Comparison of ENCODE assay signal across 1 cellular context in genomic region chr2:135876066-135876711, GRCh38.
A peak's percentile ranks its signal among the peaks of the same experiment; 100 is the strongest.
TF ChIP-seq lines count a peak whose summit lies in the region.

TSS of gene MCM6 (minus strand) at chr2:135876443. CDS start at chr2:135876365, 78 bp downstream.

TF ChIP-seq in H1, 55 proteins besides CTCF, POLR2A, EP300 and RAD21 (continued from another document):
- peak; percentile 23; the same call in 1 of the 2 replicates for TF ChIP-seq SRF (IDR thresholded peaks at IDR 0.05; ENCODE audit: low read depth, low read length)
- TF ChIP-seq JUND (IDR thresholded peaks at IDR 0.05; ENCODE audit: low read length), result no peak
- TF ChIP-seq TAF1 (IDR thresholded peaks at IDR 0.05; ENCODE audit: low read depth, low read length), result peak; percentile 88
- no peak for TF ChIP-seq BACH1 (IDR thresholded peaks at IDR 0.05; ENCODE audit: low read length)
- peak; percentile 93 for TF ChIP-seq E2F6 (IDR thresholded peaks at IDR 0.05)
- TF ChIP-seq SP2 (IDR thresholded peaks at IDR 0.05; ENCODE audit: low read length), result no peak
- TF ChIP-seq ASH2L (IDR thresholded peaks at IDR 0.05; ENCODE audit: low read length), result peak; percentile 66
- TF ChIP-seq CTBP2 (IDR thresholded peaks at IDR 0.05; ENCODE audit: borderline replicate concordance, insufficient read depth, insufficient read length, low read length), result peak; percentile 59
- TF ChIP-seq KDM4A (IDR thresholded peaks at IDR 0.05; ENCODE audit: low read depth, low read length, severe bottlenecking), result peak; percentile 92
- TF ChIP-seq CHD7 (IDR thresholded peaks at IDR 0.05; ENCODE audit: insufficient replicate concordance, low read length), result no peak
- TF ChIP-seq SP1 (IDR thresholded peaks at IDR 0.05; ENCODE audit: low read depth, low read length), result peak; percentile 57; the same call in 1 of the 2 replicates
- peak; percentile 95; the same call in 1 of the 2 replicates for TF ChIP-seq RBBP5 (IDR thresholded peaks at IDR 0.05; ENCODE audit: borderline replicate concordance, low read depth, low read length)
- TF ChIP-seq TBP (IDR thresholded peaks at IDR 0.05; ENCODE audit: low read depth, low read length), result peak; percentile 83; the same call in 1 of the 2 replicates
- TF ChIP-seq CREB1 (IDR thresholded peaks at IDR 0.05), result peak; percentile 97
- TF ChIP-seq ZNF274 (IDR thresholded peaks at IDR 0.05; ENCODE audit: borderline replicate concordance, extremely low read depth, low read length), result no peak
- 0 out of 4 replicates have a peak, but pooled peaks of 1 of the 2 experiments have one; percentile 48 for TF ChIP-seq HDAC2 (IDR thresholded peaks at IDR 0.05; ENCODE audit: borderline replicate concordance in 1 of 2, low read depth in 2 of 2, low read length in 2 of 2)
- 0 out of 2 replicates have a peak, but pooled peaks have one; percentile 50 for TF ChIP-seq KDM5A (IDR thresholded peaks at IDR 0.05; ENCODE audit: low read length)
- peak; percentile 69; the same call in 1 of the 2 replicates for TF ChIP-seq SP4 (IDR thresholded peaks at IDR 0.05; ENCODE audit: low read length)
- TF ChIP-seq MAFK (IDR thresholded peaks at IDR 0.05; ENCODE audit: low read depth, low read length), result no peak
- 0 out of 2 replicates have a peak, but pooled peaks have one; percentile 29 for TF ChIP-seq ATF3 (IDR thresholded peaks at IDR 0.05; ENCODE audit: insufficient read depth, low read depth, low read length)
- peak; percentile 95 for TF ChIP-seq MAX (IDR thresholded peaks at IDR 0.05)
- no peak for TF ChIP-seq NANOG (IDR thresholded peaks at IDR 0.05; ENCODE audit: insufficient read depth, low read depth, low read length, poor library complexity, severe bottlenecking)
- no peak for TF ChIP-seq BCL11A (IDR thresholded peaks at IDR 0.05; ENCODE audit: low read depth in 2 of 2, low read length in 2 of 2)
- peak; percentile 33 for TF ChIP-seq TAF7 (optimal IDR thresholded peaks at IDR 0.05; ENCODE audit: borderline replicate concordance, low read depth, low read length)
- TF ChIP-seq NRF1 (IDR thresholded peaks at IDR 0.05; ENCODE audit: low read depth, low read length), result peak; percentile 85
- TF ChIP-seq CHD2 (IDR thresholded peaks at IDR 0.05; ENCODE audit: low read length), result no peak; the same call in 1 of the 2 replicates
- peak; percentile 63 for TF ChIP-seq POLR2AphosphoS5 (IDR thresholded peaks at IDR 0.05; ENCODE audit: low read depth, low read length)
